15 cellular contexts compared by ENCODE assay signal in genomic region chr21:14056771-14057191, GRCh38.
DNase-seq lines count a peak whose midpoint lies in the region; ATAC-seq and TF ChIP-seq lines count a peak whose summit lies in the region.
"Had no signal": no experiment of that assay in that cellular context is flagged by ENCODE, and none has a peak within 500 bp of the region (broad histone marks: within the 10 kb centered on the region; RNA-seq: fewer than 3 reads in every experiment).

No MANE protein-coding gene starts in this region.

- H3K79me2 ChIP-seq in GM23338 (replicated peaks; ENCODE audit: insufficient read depth), result peaks cover 40% of the 10 kb centered on the region

- no peaks in the 10 kb centered on the region for H3F3A ChIP-seq in GM23338 (replicated peaks; ENCODE audit: low read depth)

- no peaks in the 10 kb centered on the region for H3K9me2 ChIP-seq in GM23338 (ENCODE audit: insufficient read depth)

- ATAC-seq in GM23338, result no peak
- no peak for ATAC-seq in stimulated activated memory B cell treated with anti-CD40 and anti-IgM and Interleukin-4, amounts not matched to agents 10 μg/mL and 1 μg/mL and 100 μg/mL, for 72 hours

- H3K4me3 ChIP-seq in GM23338 (no peak overlapping the region), esophagus squamous epithelium (no peak overlapping the region)

- H3K27ac Mint-ChIP-seq in GM23338 (peak overlapping the region; percentile 85), HFFc6 (0 out of 2 replicates have a peak overlapping the region, but pooled peaks have one; percentile 21)
- no peak overlapping the region for H3K27ac Mint-ChIP-seq in stimulated activated memory B cell treated with anti-CD40 and anti-IgM and Interleukin-4, amounts not matched to agents 10 μg/mL and 1 μg/mL and 100 μg/mL, for 72 hours

- DNase-seq in GM23338 (ENCODE audit: low spot score), result no peak
- DNase-seq in HFFc6, result no peak
- no peak for DNase-seq in esophagus squamous epithelium (lab: John Stamatoyannopoulos, UW)
- DNase-seq in posterior vena cava (ENCODE audit: low spot score), result peak; percentile 63
- DNase-seq in activated CD8-positive, alpha-beta memory T cell treated with anti-CD3 and anti-CD28 coated beads, Interleukin-2, amount 50 U/mL, for 4 hours, result no peak
- DNase-seq in GM10248 (ENCODE audit: extremely low spot score), result no peak
- no peak for DNase-seq in germinal center (ENCODE audit: low spot score)
- DNase-seq: ACHN, C1 segment of cervical spinal cord, DMS79 treated with DMSO at 0.1 percent for 48 hours, NCI-H1105 treated with DMSO at 0.1 percent for 48 hours, NCI-H1694, NCI-H2081 treated with DMSO at 0.1 percent for 48 hours, NCI-H446 treated with DMSO at 0.1 percent for 48 hours had no signal

- H3K4me3 Mint-ChIP-seq in GM23338 (no peak overlapping the region), HFFc6 (no peak overlapping the region)
- H3K4me3 Mint-ChIP-seq in stimulated activated memory B cell treated with anti-CD40 and anti-IgM and Interleukin-4, amounts not matched to agents 10 μg/mL and 1 μg/mL and 100 μg/mL, for 72 hours, result no peak overlapping the region

- H3K27me3 ChIP-seq in GM23338 (ENCODE audit: insufficient read depth) (no peaks in the 10 kb centered on the region), esophagus squamous epithelium (no peaks in the 10 kb centered on the region)

- no peaks in the 10 kb centered on the region for H3K9me3 ChIP-seq in esophagus squamous epithelium

- no peak for TF ChIP-seq POLR2A in esophagus squamous epithelium (IDR thresholded peaks at IDR 0.05)

- WGBS in esophagus squamous epithelium, 2 donors, result 92 to 95% methylated on average over 7 of the region's 9 CpGs

- H3K4me1 Mint-ChIP-seq in GM23338 (no peaks in the 10 kb centered on the region), HFFc6 (ENCODE audit: low read depth) (peaks cover 10% of the 10 kb centered on the region)
- H3K4me1 Mint-ChIP-seq in stimulated activated memory B cell treated with anti-CD40 and anti-IgM and Interleukin-4, amounts not matched to agents 10 μg/mL and 1 μg/mL and 100 μg/mL, for 72 hours, result no peaks in the 10 kb centered on the region

- H4K20me1 ChIP-seq in GM23338 (replicated peaks; ENCODE audit: insufficient read depth), result peaks cover 6% of the 10 kb centered on the region

- intact Hi-C loops in esophagus squamous epithelium (cut with DNase I), result no loop called here
- intact Hi-C loops in posterior vena cava (cut with DNase I), result no loop called here

- CTCF ChIA-PET in GM10248 (lab: Yijun Ruan, JAX), result no interaction called here

- H3K9me3 Mint-ChIP-seq in GM23338, result no peaks in the 10 kb centered on the region; the same call in 2 of the 3 replicates
- no peaks in the 10 kb centered on the region for H3K9me3 Mint-ChIP-seq in HFFc6
- no peaks in the 10 kb centered on the region for H3K9me3 Mint-ChIP-seq in stimulated activated memory B cell treated with anti-CD40 and anti-IgM and Interleukin-4, amounts not matched to agents 10 μg/mL and 1 μg/mL and 100 μg/mL, for 72 hours

- POLR2A ChIA-PET in GM10248 (lab: Yijun Ruan, JAX), result no interaction called here

- H3K36me3 ChIP-seq in GM23338 (ENCODE audit: insufficient read depth), result no peaks in the 10 kb centered on the region
- no peaks in the 10 kb centered on the region for H3K36me3 ChIP-seq in esophagus squamous epithelium

- H2AFZ ChIP-seq in GM23338, result no peak overlapping the region

- H3K36me3 Mint-ChIP-seq in GM23338 (ENCODE audit: low read depth) (no peaks in the 10 kb centered on the region; the same call in 1 of the 3 replicates), HFFc6 (ENCODE audit: low read depth) (no peaks in the 10 kb centered on the region; the same call in 1 of the 2 replicates)
- H3K36me3 Mint-ChIP-seq in stimulated activated memory B cell treated with anti-CD40 and anti-IgM and Interleukin-4, amounts not matched to agents 10 μg/mL and 1 μg/mL and 100 μg/mL, for 72 hours, result peaks cover 6% of the 10 kb centered on the region

- H3K27me3 Mint-ChIP-seq in GM23338 (ENCODE audit: insufficient read depth, low read depth, poor library complexity) (no peaks in the 10 kb centered on the region), HFFc6 (ENCODE audit: insufficient read depth) (peaks cover 2% of the 10 kb centered on the region; the same call in 1 of the 2 replicates)
- H3K27me3 Mint-ChIP-seq in stimulated activated memory B cell treated with anti-CD40 and anti-IgM and Interleukin-4, amounts not matched to agents 10 μg/mL and 1 μg/mL and 100 μg/mL, for 72 hours, result no peaks in the 10 kb centered on the region

- H3K27ac ChIP-seq in GM23338 (ENCODE audit: low read depth) (no peak overlapping the region; the same call in 1 of the 2 replicates), esophagus squamous epithelium (peak overlapping the region; percentile 67 to 88 (median 82))

- H3K4me2 ChIP-seq in GM23338, result no peak overlapping the region

- H3K4me1 ChIP-seq in GM23338 (ENCODE audit: insufficient read depth), result no peaks in the 10 kb centered on the region
- peaks cover 0 to 46% (median 0%) of the 10 kb centered on the region in 3 donors for H3K4me1 ChIP-seq in esophagus squamous epithelium

- TF ChIP-seq CTCF in GM23338 (conservative IDR thresholded peaks at IDR 0.05; ENCODE audit: low read depth in 2 of 2) (no peak), HFFc6 (IDR thresholded peaks at IDR 0.05) (no peak), esophagus squamous epithelium (IDR thresholded peaks at IDR 0.05) (no peak), GM10248 (IDR thresholded peaks at IDR 0.05; ENCODE audit: control extremely low read depth, extremely low read depth, low read depth, missing control alignments) (no peak)

TF ChIP-seq in GM23338, 12 proteins besides CTCF, POLR2A, EP300 and RAD21 (continues in another document):
- TF ChIP-seq JUNB (IDR thresholded peaks at IDR 0.05; ENCODE audit: unreplicated experiment) (no peak), EZH2phosphoT487 (IDR thresholded peaks at IDR 0.05; ENCODE audit: unreplicated experiment) (no peak), NANOG (IDR thresholded peaks at IDR 0.05; ENCODE audit: borderline replicate concordance) (no peak), ZNF462 (CRISPR knock-in tag; IDR thresholded peaks at IDR 0.05) (no peak), EZH2 (IDR thresholded peaks at IDR 0.05; ENCODE audit: low read depth, unreplicated experiment) (no peak), STAT1 (IDR thresholded peaks at IDR 0.05; ENCODE audit: unreplicated experiment) (no peak), POLR2AphosphoS5 (IDR thresholded peaks at IDR 0.05; ENCODE audit: low read depth) (no peak), ZNF114 (CRISPR knock-in tag; IDR thresholded peaks at IDR 0.05) (no peak)
